24 cellular contexts compared by ENCODE assay signal in genomic region chr5:1460054-1460682, GRCh38. TPM values are rescaled to one million over a fixed set of nuclear protein-coding genes. Genes with fewer than 3 reads are reported as not detected.
DNase-seq lines count a peak whose midpoint lies in the region; ATAC-seq lines count a peak whose summit lies in the region.
"Had no signal": no experiment of that assay in that cellular context is flagged by ENCODE, and none has a peak within 500 bp of the region (broad histone marks: within the 10 kb centered on the region; RNA-seq: fewer than 3 reads in every experiment).

No MANE protein-coding gene starts in this region.

- H3K4me3 Mint-ChIP-seq in activated T-cell treated with anti-CD3 and anti-CD28 coated beads, Interleukin-2, amount 50 U/mL, for 24 hours, result no peak overlapping the region
- H3K4me3 Mint-ChIP-seq in activated T-cell treated with anti-CD3 and anti-CD28 coated beads, Interleukin-2, amount 50 U/mL, for 4 hours, result no peak overlapping the region
- no peak overlapping the region for H3K4me3 Mint-ChIP-seq in stimulated activated effector memory CD8-positive, alpha-beta T cell treated with anti-CD3 and anti-CD28 coated beads, Interleukin-12 subunit alpha, Interleukin-12 subunit beta, amount 100 ng/mL, for 72 hours
- H3K4me3 Mint-ChIP-seq: effector memory CD8-positive, alpha-beta T cell; naive thymus-derived CD8-positive, alpha-beta T cell had no signal

- H3K27me3 Mint-ChIP-seq in activated T-cell treated with anti-CD3 and anti-CD28 coated beads, Interleukin-2, amount 50 U/mL, for 24 hours, result no peaks in the 10 kb centered on the region
- H3K27me3 Mint-ChIP-seq in activated T-cell treated with anti-CD3 and anti-CD28 coated beads, Interleukin-2, amount 50 U/mL, for 4 hours (ENCODE audit: low read depth), result no peaks in the 10 kb centered on the region
- H3K27me3 Mint-ChIP-seq: effector memory CD8-positive, alpha-beta T cell had no signal

- H3K9me2 ChIP-seq in Karpas-422 (replicated peaks; ENCODE audit: insufficient read depth, low read length), result no peaks in the 10 kb centered on the region

- no peak overlapping the region for H3K9ac ChIP-seq in Karpas-422 (ENCODE audit: low read length)

- no peak overlapping the region for H3K4me2 ChIP-seq in Karpas-422 (ENCODE audit: low read depth, low read length, poor library complexity, severe bottlenecking)

- H3K9me3 ChIP-seq in Karpas-422 (ENCODE audit: low read length), result peaks cover 16% of the 10 kb centered on the region

- H2AFZ ChIP-seq in Karpas-422 (ENCODE audit: low read length), result no peak overlapping the region

- peak; percentile 27 for DNase-seq in activated T-cell treated with anti-CD3 and anti-CD28 coated beads, Interleukin-2, amount 50 U/mL, for 24 hours
- no peak for DNase-seq in activated T-cell treated with anti-CD3 and anti-CD28 coated beads, Interleukin-2, amount 50 U/mL, for 4 hours
- DNase-seq in NCI-H2107 (lab: John Stamatoyannopoulos, UW), result peak; percentile 23
- no peak for DNase-seq in stimulated activated effector memory CD8-positive, alpha-beta T cell treated with anti-CD3 and anti-CD28 coated beads, Interleukin-12 subunit alpha, Interleukin-12 subunit beta, amount 100 ng/mL, for 72 hours (ENCODE audit: low spot score in 2 of 2)
- DNase-seq in effector CD4-positive, alpha-beta T cell, result no peak
- DNase-seq in Karpas-422, result no peak
- DNase-seq: activated CD4-positive, alpha-beta T cell treated with anti-CD3 and anti-CD28 coated beads for 4 hours; cerebellar nuclear complex; DMS153; effector memory CD8-positive, alpha-beta T cell; MG63; NCI-H1930; NCI-H524 treated with DMSO at 0.1 percent for 48 hours; OCI-M1; T1000 had no signal

- peaks cover 56% of the 10 kb centered on the region for H3K36me3 Mint-ChIP-seq in activated T-cell treated with anti-CD3 and anti-CD28 coated beads, Interleukin-2, amount 50 U/mL, for 24 hours (ENCODE audit: low read depth)
- peaks cover 30% of the 10 kb centered on the region for H3K36me3 Mint-ChIP-seq in activated T-cell treated with anti-CD3 and anti-CD28 coated beads, Interleukin-2, amount 50 U/mL, for 4 hours (ENCODE audit: insufficient read depth)
- H3K36me3 Mint-ChIP-seq in stimulated activated effector memory CD8-positive, alpha-beta T cell treated with anti-CD3 and anti-CD28 coated beads, Interleukin-12 subunit alpha, Interleukin-12 subunit beta, amount 100 ng/mL, for 72 hours, result peaks cover 56% of the 10 kb centered on the region

- H3K4me3 ChIP-seq in Karpas-422 (ENCODE audit: low read length), result no peak overlapping the region
- H3K4me3 ChIP-seq: heart left ventricle, MG63 had no signal

- no peaks in the 10 kb centered on the region for H3K27me3 ChIP-seq in Karpas-422 (ENCODE audit: low read length)
- H3K27me3 ChIP-seq: heart left ventricle, MG63 had no signal

- no peak for ATAC-seq in activated T-cell treated with anti-CD3 and anti-CD28 coated beads, Interleukin-2, amount 50 U/mL, for 4 hours
- ATAC-seq in esophagus mucosa (peak; percentile 31), GM21825 (IDR thresholded peaks at IDR 0.05; ENCODE audit: unreplicated experiment) (no peak)
- ATAC-seq in stimulated activated effector memory CD8-positive, alpha-beta T cell treated with anti-CD3 and anti-CD28 coated beads, Interleukin-12 subunit alpha, Interleukin-12 subunit beta, amount 100 ng/mL, for 72 hours, result no peak
- ATAC-seq: effector memory CD8-positive, alpha-beta T cell; heart left ventricle; naive thymus-derived CD8-positive, alpha-beta T cell had no signal

- H3K4me1 Mint-ChIP-seq in activated T-cell treated with anti-CD3 and anti-CD28 coated beads, Interleukin-2, amount 50 U/mL, for 24 hours (ENCODE audit: low read depth), result no peaks in the 10 kb centered on the region
- H3K4me1 Mint-ChIP-seq in activated T-cell treated with anti-CD3 and anti-CD28 coated beads, Interleukin-2, amount 50 U/mL, for 4 hours (ENCODE audit: low read depth), result no peaks in the 10 kb centered on the region
- peaks cover 8% of the 10 kb centered on the region for H3K4me1 Mint-ChIP-seq in stimulated activated effector memory CD8-positive, alpha-beta T cell treated with anti-CD3 and anti-CD28 coated beads, Interleukin-12 subunit alpha, Interleukin-12 subunit beta, amount 100 ng/mL, for 72 hours
- H3K4me1 Mint-ChIP-seq: naive thymus-derived CD8-positive, alpha-beta T cell had no signal

- H3K79me2 ChIP-seq in Karpas-422 (ENCODE audit: low read length), result no peaks in the 10 kb centered on the region

- no peaks in the 10 kb centered on the region for H4K20me1 ChIP-seq in Karpas-422 (ENCODE audit: insufficient read depth, low read depth, low read length)

- no peak overlapping the region for H3K27ac ChIP-seq in Karpas-422 (ENCODE audit: low read length)
- H3K27ac ChIP-seq: C4-2B, heart left ventricle had no signal

- peaks cover 55% of the 10 kb centered on the region for H3K36me3 ChIP-seq in Karpas-422 (ENCODE audit: insufficient read depth, low read length)

- H3K4me1 ChIP-seq in Karpas-422 (ENCODE audit: low read length), result no peaks in the 10 kb centered on the region
- H3K4me1 ChIP-seq: heart left ventricle had no signal

- peaks cover 20% of the 10 kb centered on the region for H3K9me3 Mint-ChIP-seq in activated T-cell treated with anti-CD3 and anti-CD28 coated beads, Interleukin-2, amount 50 U/mL, for 24 hours
- peaks cover 5% of the 10 kb centered on the region for H3K9me3 Mint-ChIP-seq in activated T-cell treated with anti-CD3 and anti-CD28 coated beads, Interleukin-2, amount 50 U/mL, for 4 hours
- peaks cover 8% of the 10 kb centered on the region for H3K9me3 Mint-ChIP-seq in stimulated activated effector memory CD8-positive, alpha-beta T cell treated with anti-CD3 and anti-CD28 coated beads, Interleukin-12 subunit alpha, Interleukin-12 subunit beta, amount 100 ng/mL, for 72 hours

- no peak overlapping the region for H3K27ac Mint-ChIP-seq in activated T-cell treated with anti-CD3 and anti-CD28 coated beads, Interleukin-2, amount 50 U/mL, for 24 hours
- peak overlapping the region; percentile 17 for H3K27ac Mint-ChIP-seq in stimulated activated effector memory CD8-positive, alpha-beta T cell treated with anti-CD3 and anti-CD28 coated beads, Interleukin-12 subunit alpha, Interleukin-12 subunit beta, amount 100 ng/mL, for 72 hours

RNA-seq across cellular contexts. Expression of gene SLC6A3, which starts 14.9 kb away (rescaled TPM):
- total RNA-seq in activated T-cell treated with anti-CD3 and anti-CD28 coated beads, Interleukin-2, amount 50 U/mL, for 4 hours, result not detected
- 0.16 TPM for total RNA-seq in esophagus mucosa
- not detected in 2 replicates for total RNA-seq in Karpas-422 (2014; rRNA removed; shearing (Covaris generic); ENCODE audit: low replicate concordance)
- total RNA-seq: A172, H4, pulmonary artery endothelial cell, SK-MEL-5 had no signal

Comparison
In these comparisons a context has a peak if more than half of its experiments do, and no peak if none do; other contexts are left out.
1. DNase-seq: peak in activated T-cell treated with anti-CD3 and anti-CD28 coated beads, Interleukin-2, amount 50 U/mL, for 24 hours (single experiment) and NCI-H2107 (single experiment); none in activated T-cell treated with anti-CD3 and anti-CD28 coated beads, Interleukin-2, amount 50 U/mL, for 4 hours (single experiment), stimulated activated effector memory CD8-positive, alpha-beta T cell treated with anti-CD3 and anti-CD28 coated beads, Interleukin-12 subunit alpha, Interleukin-12 subunit beta, amount 100 ng/mL, for 72 hours (0 of 2), effector CD4-positive, alpha-beta T cell (single experiment) and Karpas-422 (single experiment).